1 cellular context compared by ENCODE assay signal in genomic region chr9:31848505-31849285, GRCh38.
TF ChIP-seq lines count a peak whose summit lies in the region.

No MANE protein-coding gene starts in this region.

TF ChIP-seq in GM23338, 12 proteins besides CTCF, POLR2A, EP300 and RAD21 (continued from another document):
- TF ChIP-seq, protein P1, sequence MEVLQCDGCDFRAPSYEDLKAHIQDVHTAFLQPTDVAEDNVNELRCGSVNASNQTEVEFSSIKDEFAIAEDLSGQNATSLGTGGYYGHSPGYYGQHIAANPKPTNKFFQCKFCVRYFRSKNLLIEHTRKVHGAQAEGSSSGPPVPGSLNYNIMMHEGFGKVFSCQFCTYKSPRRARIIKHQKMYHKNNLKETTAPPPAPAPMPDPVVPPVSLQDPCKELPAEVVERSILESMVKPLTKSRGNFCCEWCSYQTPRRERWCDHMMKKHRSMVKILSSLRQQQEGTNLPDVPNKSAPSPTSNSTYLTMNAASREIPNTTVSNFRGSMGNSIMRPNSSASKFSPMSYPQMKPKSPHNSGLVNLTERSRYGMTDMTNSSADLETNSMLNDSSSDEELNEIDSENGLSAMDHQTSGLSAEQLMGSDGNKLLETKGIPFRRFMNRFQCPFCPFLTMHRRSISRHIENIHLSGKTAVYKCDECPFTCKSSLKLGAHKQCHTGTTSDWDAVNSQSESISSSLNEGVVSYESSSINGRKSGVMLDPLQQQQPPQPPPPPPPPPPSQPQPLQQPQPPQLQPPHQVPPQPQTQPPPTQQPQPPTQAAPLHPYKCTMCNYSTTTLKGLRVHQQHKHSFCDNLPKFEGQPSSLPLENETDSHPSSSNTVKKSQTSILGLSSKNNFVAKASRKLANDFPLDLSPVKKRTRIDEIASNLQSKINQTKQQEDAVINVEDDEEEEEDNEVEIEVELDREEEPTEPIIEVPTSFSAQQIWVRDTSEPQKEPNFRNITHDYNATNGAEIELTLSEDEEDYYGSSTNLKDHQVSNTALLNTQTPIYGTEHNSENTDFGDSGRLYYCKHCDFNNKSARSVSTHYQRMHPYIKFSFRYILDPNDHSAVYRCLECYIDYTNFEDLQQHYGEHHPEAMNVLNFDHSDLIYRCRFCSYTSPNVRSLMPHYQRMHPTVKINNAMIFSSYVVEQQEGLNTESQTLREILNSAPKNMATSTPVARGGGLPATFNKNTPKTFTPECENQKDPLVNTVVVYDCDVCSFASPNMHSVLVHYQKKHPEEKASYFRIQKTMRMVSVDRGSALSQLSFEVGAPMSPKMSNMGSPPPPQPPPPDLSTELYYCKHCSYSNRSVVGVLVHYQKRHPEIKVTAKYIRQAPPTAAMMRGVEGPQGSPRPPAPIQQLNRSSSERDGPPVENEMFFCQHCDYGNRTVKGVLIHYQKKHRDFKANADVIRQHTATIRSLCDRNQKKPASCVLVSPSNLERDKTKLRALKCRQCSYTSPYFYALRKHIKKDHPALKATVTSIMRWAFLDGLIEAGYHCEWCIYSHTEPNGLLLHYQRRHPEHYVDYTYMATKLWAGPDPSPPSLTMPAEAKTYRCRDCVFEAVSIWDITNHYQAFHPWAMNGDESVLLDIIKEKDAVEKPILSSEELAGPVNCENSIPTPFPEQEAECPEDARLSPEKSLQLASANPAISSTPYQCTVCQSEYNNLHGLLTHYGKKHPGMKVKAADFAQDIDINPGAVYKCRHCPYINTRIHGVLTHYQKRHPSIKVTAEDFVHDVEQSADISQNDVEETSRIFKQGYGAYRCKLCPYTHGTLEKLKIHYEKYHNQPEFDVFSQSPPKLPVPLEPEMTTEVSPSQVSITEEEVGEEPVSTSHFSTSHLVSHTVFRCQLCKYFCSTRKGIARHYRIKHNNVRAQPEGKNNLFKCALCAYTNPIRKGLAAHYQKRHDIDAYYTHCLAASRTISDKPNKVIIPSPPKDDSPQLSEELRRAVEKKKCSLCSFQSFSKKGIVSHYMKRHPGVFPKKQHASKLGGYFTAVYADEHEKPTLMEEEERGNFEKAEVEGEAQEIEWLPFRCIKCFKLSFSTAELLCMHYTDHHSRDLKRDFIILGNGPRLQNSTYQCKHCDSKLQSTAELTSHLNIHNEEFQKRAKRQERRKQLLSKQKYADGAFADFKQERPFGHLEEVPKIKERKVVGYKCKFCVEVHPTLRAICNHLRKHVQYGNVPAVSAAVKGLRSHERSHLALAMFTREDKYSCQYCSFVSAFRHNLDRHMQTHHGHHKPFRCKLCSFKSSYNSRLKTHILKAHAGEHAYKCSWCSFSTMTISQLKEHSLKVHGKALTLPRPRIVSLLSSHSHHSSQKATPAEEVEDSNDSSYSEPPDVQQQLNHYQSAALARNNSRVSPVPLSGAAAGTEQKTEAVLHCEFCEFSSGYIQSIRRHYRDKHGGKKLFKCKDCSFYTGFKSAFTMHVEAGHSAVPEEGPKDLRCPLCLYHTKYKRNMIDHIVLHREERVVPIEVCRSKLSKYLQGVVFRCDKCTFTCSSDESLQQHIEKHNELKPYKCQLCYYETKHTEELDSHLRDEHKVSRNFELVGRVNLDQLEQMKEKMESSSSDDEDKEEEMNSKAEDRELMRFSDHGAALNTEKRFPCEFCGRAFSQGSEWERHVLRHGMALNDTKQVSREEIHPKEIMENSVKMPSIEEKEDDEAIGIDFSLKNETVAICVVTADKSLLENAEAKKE (CRISPR knock-in tag; IDR thresholded peaks at IDR 0.05): no peak
- TF ChIP-seq CREB1 (CRISPR knock-in tag; IDR thresholded peaks at IDR 0.05; ENCODE audit: low read depth) (no peak), STAT1 (IDR thresholded peaks at IDR 0.05; ENCODE audit: unreplicated experiment) (no peak), ZNF331 (CRISPR knock-in tag; IDR thresholded peaks at IDR 0.05; ENCODE audit: low read depth) (no peak)
- TF ChIP-seq, protein P2, sequence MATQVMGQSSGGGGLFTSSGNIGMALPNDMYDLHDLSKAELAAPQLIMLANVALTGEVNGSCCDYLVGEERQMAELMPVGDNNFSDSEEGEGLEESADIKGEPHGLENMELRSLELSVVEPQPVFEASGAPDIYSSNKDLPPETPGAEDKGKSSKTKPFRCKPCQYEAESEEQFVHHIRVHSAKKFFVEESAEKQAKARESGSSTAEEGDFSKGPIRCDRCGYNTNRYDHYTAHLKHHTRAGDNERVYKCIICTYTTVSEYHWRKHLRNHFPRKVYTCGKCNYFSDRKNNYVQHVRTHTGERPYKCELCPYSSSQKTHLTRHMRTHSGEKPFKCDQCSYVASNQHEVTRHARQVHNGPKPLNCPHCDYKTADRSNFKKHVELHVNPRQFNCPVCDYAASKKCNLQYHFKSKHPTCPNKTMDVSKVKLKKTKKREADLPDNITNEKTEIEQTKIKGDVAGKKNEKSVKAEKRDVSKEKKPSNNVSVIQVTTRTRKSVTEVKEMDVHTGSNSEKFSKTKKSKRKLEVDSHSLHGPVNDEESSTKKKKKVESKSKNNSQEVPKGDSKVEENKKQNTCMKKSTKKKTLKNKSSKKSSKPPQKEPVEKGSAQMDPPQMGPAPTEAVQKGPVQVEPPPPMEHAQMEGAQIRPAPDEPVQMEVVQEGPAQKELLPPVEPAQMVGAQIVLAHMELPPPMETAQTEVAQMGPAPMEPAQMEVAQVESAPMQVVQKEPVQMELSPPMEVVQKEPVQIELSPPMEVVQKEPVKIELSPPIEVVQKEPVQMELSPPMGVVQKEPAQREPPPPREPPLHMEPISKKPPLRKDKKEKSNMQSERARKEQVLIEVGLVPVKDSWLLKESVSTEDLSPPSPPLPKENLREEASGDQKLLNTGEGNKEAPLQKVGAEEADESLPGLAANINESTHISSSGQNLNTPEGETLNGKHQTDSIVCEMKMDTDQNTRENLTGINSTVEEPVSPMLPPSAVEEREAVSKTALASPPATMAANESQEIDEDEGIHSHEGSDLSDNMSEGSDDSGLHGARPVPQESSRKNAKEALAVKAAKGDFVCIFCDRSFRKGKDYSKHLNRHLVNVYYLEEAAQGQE (IDR thresholded peaks at IDR 0.05; ENCODE audit: unreplicated experiment): no peak
